In the genomic region with DNA sequence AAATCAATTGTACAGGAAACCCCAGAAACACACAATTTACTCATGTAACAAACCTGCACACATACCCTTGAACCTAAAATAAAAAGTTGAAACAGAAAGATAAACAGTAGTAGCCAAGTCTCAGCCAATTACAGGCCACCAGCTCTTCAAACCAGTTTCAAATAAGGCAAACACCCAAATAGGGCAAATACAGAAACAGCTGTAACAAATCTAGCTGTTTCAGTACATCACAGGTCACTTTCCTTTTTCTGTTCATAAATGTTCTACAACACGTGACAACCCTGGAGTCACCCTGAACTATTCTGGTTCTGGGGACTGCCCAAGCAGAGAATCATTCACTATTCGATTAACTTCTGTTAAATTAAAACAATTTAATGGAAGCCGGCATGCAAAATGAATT, we compare ENCODE assay signal across 14 cellular contexts.
DNase-seq lines count a peak whose midpoint lies in the region; ATAC-seq lines count a peak whose summit lies in the region.
"Had no signal": no experiment of that assay in that cellular context is flagged by ENCODE, and none has a peak within 500 bp of the region (broad histone marks: within the 10 kb centered on the region; RNA-seq: fewer than 3 reads in every experiment).

No MANE protein-coding gene starts in this region.

- no peak overlapping the region for H2AFZ ChIP-seq in GM23248

- no peaks in the 10 kb centered on the region for H3K4me1 ChIP-seq in GM23248 (ENCODE audit: insufficient read depth)

- in situ Hi-C loops in G401 (cut with HindIII; ENCODE audit: low sequenced_read_pairs) (no loop called here), GM23248 (cut with MboI) (no loop called here)

- H3K27ac ChIP-seq in GM23248, result no peak overlapping the region
- H3K27ac ChIP-seq: esophagus squamous epithelium, VCaP had no signal

- 76 to 81% methylated on average over 3 of the region's 3 CpGs for WGBS in GM23248 (ENCODE audit: low coverage in 1 of 2, low lambda C conversion rate in 2 of 2, missing lambda C conversion rate in 2 of 2), 2 experiments

- no peak overlapping the region for H3K4me3 ChIP-seq in GM23248
- H3K4me3 ChIP-seq: esophagus squamous epithelium had no signal

- no peaks in the 10 kb centered on the region for H3F3A ChIP-seq in GM23248 (ENCODE audit: insufficient read depth)

- H4K20me1 ChIP-seq in GM23248 (ENCODE audit: insufficient read depth), result no peaks in the 10 kb centered on the region

- H3K36me3 ChIP-seq in GM23248 (ENCODE audit: low read depth), result no peaks in the 10 kb centered on the region
- H3K36me3 ChIP-seq: esophagus squamous epithelium had no signal

- H3K9me2 ChIP-seq in GM23248 (ENCODE audit: insufficient read depth), result no peaks in the 10 kb centered on the region

- DNase-seq in NCI-H345 treated with DMSO at 0.1 percent for 48 hours (lab: John Stamatoyannopoulos, UW; ENCODE audit: unreplicated experiment), result no peak
- DNase-seq in G401 (ENCODE audit: low spot score), result no peak
- DNase-seq in dedifferentiated amniotic fluid mesenchymal stem cell (ENCODE audit: extremely low spot score), result no peak
- DNase-seq in GM23248, result no peak
- DNase-seq: activated naive CD8-positive, alpha-beta T cell treated with anti-CD3 and anti-CD28 coated beads, Interleukin-2, amount 50 U/mL, for 24 hours; DMS 273 treated with DMSO at 0.1 percent for 48 hours; esophagus squamous epithelium; Kasumi-1; NCI-H2029 treated with DMSO at 0.1 percent for 48 hours had no signal

- no peaks in the 10 kb centered on the region for H3K27me3 ChIP-seq in GM23248 (replicated peaks; ENCODE audit: insufficient read depth)
- H3K27me3 ChIP-seq: esophagus squamous epithelium had no signal

- ATAC-seq in GM18517 (IDR thresholded peaks at IDR 0.05; ENCODE audit: unreplicated experiment) (peak; percentile 86), GM21360 (IDR thresholded peaks at IDR 0.05; ENCODE audit: unreplicated experiment) (peak; percentile 85), HG02870 (IDR thresholded peaks at IDR 0.05; ENCODE audit: unreplicated experiment) (peak; percentile 90), HG03439 (IDR thresholded peaks at IDR 0.05; ENCODE audit: unreplicated experiment) (peak; percentile 92)
- ATAC-seq: activated naive CD8-positive, alpha-beta T cell treated with anti-CD3 and anti-CD28 coated beads, Interleukin-2, amount 50 U/mL, for 24 hours had no signal

- H3K4me2 ChIP-seq in GM23248 (ENCODE audit: unreplicated experiment), result no peak overlapping the region

- H3K9me3 ChIP-seq in GM23248 (ENCODE audit: low read depth), result no peaks in the 10 kb centered on the region
- H3K9me3 ChIP-seq: esophagus squamous epithelium had no signal

- no peak overlapping the region for H3K9ac ChIP-seq in GM23248

- no peaks in the 10 kb centered on the region for H3K79me2 ChIP-seq in GM23248 (ENCODE audit: insufficient read depth)
